10 cellular contexts compared by ENCODE assay signal in genomic region chr15:33310481-33311311, GRCh38. TPM values are rescaled to one million over a fixed set of nuclear protein-coding genes. Genes with fewer than 3 reads are reported as not detected.
DNase-seq lines count a peak whose midpoint lies in the region; ATAC-seq and TF ChIP-seq lines count a peak whose summit lies in the region.
"Had no signal": no experiment of that assay in that cellular context is flagged by ENCODE, and none has a peak within 500 bp of the region (broad histone marks: within the 10 kb centered on the region; RNA-seq: fewer than 3 reads in every experiment).

Gene RYR3, plus strand, starts transcription at chr15:33310967. Its CDS starts 79 bp downstream, at chr15:33311046.

- H3K9me3 Mint-ChIP-seq in progenitor cell of endocrine pancreas (ENCODE audit: low read depth), result no peaks in the 10 kb centered on the region
- H3K9me3 Mint-ChIP-seq: T-helper 1 cell treated with Interleukin-12 subunit alpha and Interleukin-12 subunit beta and Interleukin-4 antibody, amounts not matched to agents 30 μg/mL and 1 μg/mL, for 36 hours had no signal

- peak; percentile 9 for DNase-seq in DMS153 (lab: John Stamatoyannopoulos, UW)
- DNase-seq in SJSA1 (ENCODE audit: low read depth in 1 of 2, low spot score in 2 of 2), result no peak
- peak in 2 of 5 donors; percentile 12 to 25 for DNase-seq in heart left ventricle
- DNase-seq in progenitor cell of endocrine pancreas (ENCODE audit: low spot score, unreplicated experiment), result peak; percentile 22

- H3K4me3 ChIP-seq in SJSA1 (no peak within 1 kb of the TSS), heart left ventricle (peak within 1 kb of the TSS in 11 of 12 donors; percentile 3 to 59 (median 38))
- H3K4me3 ChIP-seq: lung had no signal

- H3K27me3 Mint-ChIP-seq in progenitor cell of endocrine pancreas, result peaks cover 73% of the 10 kb centered on the region

- H3K4me1 ChIP-seq in SJSA1 (replicated peaks) (no peaks in the 10 kb centered on the region), heart left ventricle (peaks cover 0 to 8% (median 0%) of the 10 kb centered on the region in 12 donors)

- no peaks in the 10 kb centered on the region for H3K36me3 Mint-ChIP-seq in progenitor cell of endocrine pancreas (ENCODE audit: insufficient read depth)

- H3K36me3 ChIP-seq in SJSA1 (no peaks in the 10 kb centered on the region), heart left ventricle (no peaks in the 10 kb centered on the region)

- H3K4me1 Mint-ChIP-seq in progenitor cell of endocrine pancreas (ENCODE audit: low read depth), result peaks cover 2% of the 10 kb centered on the region

- H3K27ac Mint-ChIP-seq in progenitor cell of endocrine pancreas, result no peak within 1 kb of the TSS
- H3K27ac Mint-ChIP-seq: T-helper 1 cell treated with Interleukin-12 subunit alpha and Interleukin-12 subunit beta and Interleukin-4 antibody, amounts not matched to agents 30 μg/mL and 1 μg/mL, for 36 hours had no signal

- H3K9me3 ChIP-seq in SJSA1 (replicated peaks) (no peaks in the 10 kb centered on the region), heart left ventricle (no peaks in the 10 kb centered on the region)

- TF ChIP-seq CTCF in heart left ventricle (IDR thresholded peaks at IDR 0.05), result no peak
- TF ChIP-seq CTCF in progenitor cell of endocrine pancreas (IDR thresholded peaks at IDR 0.05; ENCODE audit: unreplicated experiment), result no peak

- H3K27me3 ChIP-seq in SJSA1 (replicated peaks) (peaks cover 60% of the 10 kb centered on the region), heart left ventricle (peaks cover 0 to 55% (median 19%) of the 10 kb centered on the region in 9 donors)

- WGBS in heart left ventricle, 4 donors, result 1 to 2% (median 1%) methylated on average over 68 to 84 of the region's 84 CpGs

- no peak for TF ChIP-seq POLR2A in heart left ventricle (IDR thresholded peaks at IDR 0.05)

- H3K27ac ChIP-seq in SJSA1 (no peak within 1 kb of the TSS), heart left ventricle (peak within 1 kb of the TSS in 1 of 12 donors; percentile 81)

- intact Hi-C loops in heart left ventricle (cut with DNase I), result loop anchor here in 1 of 10 donors (10.0 kb wide), 2 partner anchors 54 to 364 kb away; no protein-coding TSS in a partner anchor

- H3K4me3 Mint-ChIP-seq in progenitor cell of endocrine pancreas (ENCODE audit: low read depth), result peak within 1 kb of the TSS; percentile 68
- H3K4me3 Mint-ChIP-seq: T-helper 1 cell treated with Interleukin-12 subunit alpha and Interleukin-12 subunit beta and Interleukin-4 antibody, amounts not matched to agents 30 μg/mL and 1 μg/mL, for 36 hours had no signal

- ATAC-seq in heart left ventricle (peak in 3 of 4 donors; percentile 28 to 74 (median 72)), GM18868 (IDR thresholded peaks at IDR 0.05; ENCODE audit: unreplicated experiment) (no peak), GM21515 (IDR thresholded peaks at IDR 0.05; ENCODE audit: unreplicated experiment) (no peak), GM21825 (IDR thresholded peaks at IDR 0.05; ENCODE audit: unreplicated experiment) (no peak), HG03457 (IDR thresholded peaks at IDR 0.05; ENCODE audit: unreplicated experiment) (no peak)

RNA-seq across cellular contexts. Expression of gene RYR3, which starts in this region (rescaled TPM):
- total RNA-seq in SJSA1 (2014; rRNA removed; shearing (Covaris generic)), result 7.9 and 10.3 TPM in 2 replicates
- under 1 TPM in 7 of 9 donors, not detected in 2; 0.04 to 0.35 (median 0.29) TPM for total RNA-seq in heart left ventricle
- polyA plus RNA-seq in heart left ventricle, result under 1 TPM; 0.01 to 0.11 TPM
- 0.07 and 0.22 TPM in 2 replicates for total RNA-seq in progenitor cell of endocrine pancreas

Comparison
In these comparisons a context has a peak if more than half of its experiments do, and no peak if none do; other contexts are left out.
1. Peak in ATAC-seq and H3K4me3 ChIP-seq in heart left ventricle; RNA of the gene not detected or under 1 TPM.
2. Peak in DNase-seq in progenitor cell of endocrine pancreas; RNA of the gene not detected or under 1 TPM.